Comparison of ENCODE assay signal across 8 cellular contexts in the genomic region with DNA sequence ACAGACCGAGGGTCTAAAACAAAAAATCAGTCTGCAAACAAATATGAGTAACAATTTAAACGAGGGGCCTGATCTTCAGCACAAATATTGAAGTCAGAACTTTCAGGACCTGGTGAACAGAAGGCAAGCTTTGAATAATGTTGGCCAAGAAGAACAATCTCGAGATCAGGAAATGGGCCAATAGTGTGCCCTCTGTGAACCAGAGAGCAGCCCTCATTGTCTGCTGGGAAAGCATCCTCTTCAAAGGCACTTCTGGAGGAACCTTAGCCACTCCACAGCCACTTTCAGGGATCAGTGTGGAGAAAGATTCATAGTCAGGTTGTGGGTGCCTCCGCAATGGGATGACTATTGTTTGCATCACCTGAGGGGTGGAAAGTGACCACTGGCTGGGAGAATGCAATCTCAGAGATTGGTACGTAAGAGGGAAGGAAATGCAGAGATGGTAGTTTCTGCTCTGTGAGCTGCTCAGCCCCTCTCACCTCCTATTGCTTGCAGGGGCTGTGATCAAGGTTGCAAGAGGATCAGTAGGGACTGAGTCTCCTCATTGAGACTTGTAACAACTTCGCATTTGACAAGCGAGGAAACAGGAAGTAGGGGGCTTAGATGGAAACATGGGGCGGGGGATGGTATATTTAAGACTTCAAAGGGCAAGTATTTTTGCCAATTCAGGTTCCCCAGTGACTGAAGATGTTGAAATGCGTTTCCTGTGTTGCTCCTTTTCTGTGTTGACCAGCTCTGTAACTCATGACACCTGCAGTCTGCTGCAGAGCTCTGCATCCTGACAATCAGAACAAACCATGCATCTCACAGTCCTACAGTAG. TPM values are rescaled to one million over a fixed set of nuclear protein-coding genes. Genes with fewer than 3 reads are reported as not detected.
A peak's percentile ranks its signal among the peaks of the same experiment; 100 is the strongest.
DNase-seq lines count a peak whose midpoint lies in the region; ATAC-seq, FAIRE-seq and TF ChIP-seq lines count a peak whose summit lies in the region.

No MANE protein-coding gene starts in this region.

- no peak for FAIRE-seq in small intestine (lab: Jason Lieb, UNC)

- H3K27me3 ChIP-seq in small intestine (ENCODE audit: control insufficient read depth in 2 of 2, insufficient read depth in 2 of 2, low read length in 2 of 2) (no peaks in the 10 kb centered on the region), heart left ventricle (no peaks in the 10 kb centered on the region)

- H3K4me1 ChIP-seq in small intestine (ENCODE audit: control insufficient read depth in 2 of 2, insufficient read depth in 1 of 2, low read depth in 1 of 2, low read length in 1 of 2) (no peaks in the 10 kb centered on the region), heart left ventricle (peaks cover 0 to 24% (median 12%) of the 10 kb centered on the region in 12 donors)

- H3K27ac Mint-ChIP-seq in natural killer cell, result peak overlapping the region in 1 of 2 donors; percentile 2

- H3K36me3 ChIP-seq in small intestine (ENCODE audit: control insufficient read depth in 2 of 2, insufficient read depth in 2 of 2, low read length in 2 of 2), result no peaks in the 10 kb centered on the region
- no peaks in the 10 kb centered on the region for H3K36me3 ChIP-seq in heart left ventricle

- H3K4me1 Mint-ChIP-seq in natural killer cell, result peaks cover 12 to 13% of the 10 kb centered on the region in 2 donors

- TF ChIP-seq CTCF in VCaP (conservative IDR thresholded peaks at IDR 0.05) (no peak), natural killer cell (IDR thresholded peaks at IDR 0.05) (no peak), heart left ventricle (IDR thresholded peaks at IDR 0.05) (no peak)

- no peak overlapping the region for H3K4me3 Mint-ChIP-seq in natural killer cell

- TF ChIP-seq POLR2A in heart left ventricle (IDR thresholded peaks at IDR 0.05), result no peak

- H3K27me3 Mint-ChIP-seq in natural killer cell (ENCODE audit: low read depth in 2 of 2), result peaks cover 0 to 3% of the 10 kb centered on the region in 2 donors

- H3K9me3 ChIP-seq in small intestine (ENCODE audit: control insufficient read depth, low read depth) (no peaks in the 10 kb centered on the region), heart left ventricle (peaks cover 0 to 8% (median 0%) of the 10 kb centered on the region in 12 donors)

- 72 to 86% (median 73%) methylated on average over 9 of the region's 9 CpGs for WGBS in small intestine, 3 donors
- 72 to 80% (median 75%) methylated on average over 9 of the region's 9 CpGs for WGBS in heart left ventricle, 4 donors

- intact Hi-C loops in natural killer cell (cut with micrococcal nuclease), result no loop called here
- intact Hi-C loops in heart left ventricle (cut with DNase I), result loop anchor here in 1 of 10 donors (5.0 kb wide), 1 partner anchor 75 kb away; no protein-coding TSS in a partner anchor

- no peak overlapping the region for H3K4me3 ChIP-seq in small intestine (ENCODE audit: low read depth in 1 of 2, low read length in 2 of 2)
- no peak overlapping the region for H3K4me3 ChIP-seq in heart left ventricle

- no peaks in the 10 kb centered on the region for H3K9me3 Mint-ChIP-seq in natural killer cell

- no peaks in the 10 kb centered on the region for H3K36me3 Mint-ChIP-seq in natural killer cell

- peak; percentile 31 for DNase-seq in G401 (ENCODE audit: low spot score)
- no peak for DNase-seq in natural killer cell
- DNase-seq in KG1 (lab: John Stamatoyannopoulos, UW), result no peak
- DNase-seq in small intestine, result no peak
- DNase-seq in heart left ventricle, result no peak

- in situ Hi-C loops in G401 (cut with HindIII; ENCODE audit: low sequenced_read_pairs), result no loop called here

- ATAC-seq in HG03469 (IDR thresholded peaks at IDR 0.05; ENCODE audit: unreplicated experiment) (peak; percentile 52), natural killer cell (peak in 2 of 3 donors; percentile 46 to 71), GM21529 (IDR thresholded peaks at IDR 0.05; ENCODE audit: unreplicated experiment) (no peak), heart left ventricle (no peak)

- H3K27ac ChIP-seq in VCaP (peak overlapping the region; percentile 94), small intestine (ENCODE audit: low read depth in 1 of 2, low read length in 1 of 2) (no peak overlapping the region), heart left ventricle (peak overlapping the region in 2 of 12 donors; percentile 13 to 42)

RNA-seq across cellular contexts. Expression of gene IFRD1, which starts 28.4 kb away (rescaled TPM):
- total RNA-seq in G401 (2014; rRNA removed; shearing (Covaris generic)), result 24.1 and 26.3 TPM in 2 replicates
- total RNA-seq in natural killer cell (100 to 1,000 TPM; 244 to 278 (median 261) TPM), heart left ventricle (10 to 100 TPM; 11.3 to 50.6 (median 26.3) TPM)
- polyA plus RNA-seq in small intestine (10 to 100 TPM; 41.9 to 58.4 (median 49.0) TPM), heart left ventricle (10 to 100 TPM; 36.2 to 74.7 TPM)

RNA-seq across cellular contexts. Expression of gene LSMEM1, which starts 58.9 kb away (rescaled TPM):
- not detected in 2 replicates for total RNA-seq in G401 (2014; rRNA removed; shearing (Covaris generic))
- 1 to 10 TPM in 2 of 3 donors, under 1 TPM in 1; 0.99 to 3.0 (median 2.4) TPM for total RNA-seq in natural killer cell
- polyA plus RNA-seq in small intestine, result 10 to 100 TPM in 1 of 3 donors, 1 to 10 TPM in 2; 1.7 to 38.2 (median 6.2) TPM
- 1 to 10 TPM; 1.3 to 7.3 (median 2.7) TPM for total RNA-seq in heart left ventricle
- polyA plus RNA-seq in heart left ventricle, result 1 to 10 TPM in 1 of 2 donors, under 1 TPM in 1; 0.40 to 4.0 TPM

Comparison
In these comparisons a context has a peak if more than half of its experiments do, and no peak if none do; other contexts are left out.
1. ATAC-seq: peak in HG03469 (single experiment) and natural killer cell (2 of 3); none in GM21529 (single experiment) and heart left ventricle (0 of 4).